ENCODE assay signal across 26 cellular contexts in the genomic region with DNA sequence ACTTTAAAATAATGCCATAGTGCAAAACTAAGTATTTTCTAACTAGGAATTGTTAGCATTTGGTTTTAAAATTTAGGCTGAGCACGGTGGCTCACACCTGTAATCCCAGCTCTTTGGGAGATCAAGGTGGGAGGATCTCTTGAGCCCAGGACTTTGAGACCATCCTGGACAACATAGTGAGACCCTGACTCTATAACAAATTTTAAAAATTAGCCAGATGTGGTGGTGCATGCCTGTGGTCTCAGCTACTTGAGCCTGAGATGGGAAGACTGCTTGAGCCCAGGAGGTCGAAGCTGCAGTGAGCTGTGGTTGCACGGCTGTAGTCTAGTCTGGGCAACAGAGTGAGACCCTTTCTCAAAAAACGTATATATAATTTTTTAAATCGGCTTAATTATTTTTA. TPM values are rescaled to one million over a fixed set of nuclear protein-coding genes. Genes with fewer than 3 reads are reported as not detected.
DNase-seq lines count a peak whose midpoint lies in the region; ATAC-seq and TF ChIP-seq lines count a peak whose summit lies in the region.
"Had no signal": no experiment of that assay in that cellular context is flagged by ENCODE, and none has a peak within 500 bp of the region (broad histone marks: within the 10 kb centered on the region; RNA-seq: fewer than 3 reads in every experiment).

No MANE protein-coding gene starts in this region.

- TF ChIP-seq EP300 in esophagus muscularis mucosa (IDR thresholded peaks at IDR 0.05): no peak

- no peaks in the 10 kb centered on the region for H3K36me3 ChIP-seq in breast epithelium
- peaks cover 0 to 5% (median 0%) of the 10 kb centered on the region in 4 donors for H3K36me3 ChIP-seq in esophagus muscularis mucosa
- H3K36me3 ChIP-seq: thyroid gland had no signal

- H3K9me3 Mint-ChIP-seq in MCF 10A (ENCODE audit: unreplicated experiment): no peaks in the 10 kb centered on the region
- no peaks in the 10 kb centered on the region for H3K9me3 Mint-ChIP-seq in activated T-helper 17 cell treated with anti-CD3 and anti-CD28 coated beads, Interleukin-2, amount 50 U/mL, for 72 hours
- no peaks in the 10 kb centered on the region for H3K9me3 Mint-ChIP-seq in stimulated activated effector memory CD8-positive, alpha-beta T cell treated with anti-CD3 and anti-CD28 coated beads, Interleukin-12 subunit alpha, Interleukin-12 subunit beta, amount 100 ng/mL, for 72 hours
- H3K9me3 Mint-ChIP-seq in CD4-positive, alpha-beta T cell: no peaks in the 10 kb centered on the region
- H3K9me3 Mint-ChIP-seq: activated naive CD4-positive, alpha-beta T cell treated with anti-CD3 and anti-CD28 coated beads, Interleukin-2, amount 50 U/mL, for 72 hours; activated T-helper 2 cell treated with anti-CD3 and anti-CD28 coated beads, Interferon-gamma antibody, Interleukin-2, Interleukin-4, amounts not matched to agents 10 μg/mL and 5 μg/mL and 100 μg/mL, durations not matched to agents 14 hours and 24 hours and 36 hours; endodermal cell had no signal

- TF ChIP-seq CTCF in MCF 10A (IDR thresholded peaks at IDR 0.05; ENCODE audit: unreplicated experiment): no peak
- no peak for TF ChIP-seq CTCF in breast epithelium (IDR thresholded peaks at IDR 0.05)
- no peak for TF ChIP-seq CTCF in GM12875 (IDR thresholded peaks at IDR 0.05; ENCODE audit: borderline replicate concordance, insufficient read depth, low read depth, low read length)
- no peak for TF ChIP-seq CTCF in CD4-positive, alpha-beta T cell (IDR thresholded peaks at IDR 0.05)
- TF ChIP-seq CTCF in esophagus muscularis mucosa (IDR thresholded peaks at IDR 0.05): no peak

- H3K9me3 ChIP-seq in breast epithelium (no peaks in the 10 kb centered on the region), esophagus muscularis mucosa (no peaks in the 10 kb centered on the region)
- no peaks in the 10 kb centered on the region for H3K9me3 ChIP-seq in CD4-positive, alpha-beta T cell (ENCODE audit: control insufficient read depth, low read length)
- H3K9me3 ChIP-seq: Caco-2, psoas muscle, thyroid gland had no signal

- CTCF ChIA-PET in MCF 10A (lab: Yijun Ruan, JAX): interaction anchor here (0.5 to 4.5 kb wide), 2 partner anchors 15 to 487 kb away, joined by 3 to 33 read pairs; no protein-coding TSS in a partner anchor
- CTCF ChIA-PET in CD4-positive, alpha-beta T cell (lab: Charles Lee): no interaction called here

- no TSS peak for BruUV-seq in MCF 10A (replicated peaks; lab: Mats Ljungman, UMichigan)

- DNase-seq in MCF 10A (ENCODE audit: unreplicated experiment) (no peak), breast epithelium (ENCODE audit: low spot score in 2 of 2) (no peak), esophagus muscularis mucosa (ENCODE audit: extremely low spot score) (no peak)
- no peak for DNase-seq in stimulated activated effector memory CD8-positive, alpha-beta T cell treated with anti-CD3 and anti-CD28 coated beads, Interleukin-12 subunit alpha, Interleukin-12 subunit beta, amount 100 ng/mL, for 72 hours (ENCODE audit: low spot score in 2 of 2)
- DNase-seq in CD4-positive, alpha-beta T cell: no peak
- DNase-seq: activated CD4-positive, alpha-beta T cell treated with anti-CD3 and anti-CD28 coated beads, Interleukin-2, amount 50 U/mL, for 4 hours; AML-193; Caco-2; caudate nucleus; DMS79 treated with DMSO at 0.1 percent for 48 hours; endodermal cell; H7; NCI-H1092 treated with DMSO at 0.1 percent for 48 hours; NCI-H187 treated with DMSO at 0.1 percent for 48 hours; NCI-H524 treated with DMSO at 0.1 percent for 48 hours; occipital lobe; psoas muscle; SIG-M5; stimulated activated CD4-positive, alpha-beta T cell treated with anti-CD3 and anti-CD28 coated beads, Interleukin-4, amount 100 ng/mL, for 4 hours; stimulated activated naive CD4-positive, alpha-beta T cell; thyroid gland had no signal

- TF ChIP-seq POLR2A in breast epithelium (IDR thresholded peaks at IDR 0.05): no peak
- TF ChIP-seq POLR2A in esophagus muscularis mucosa (IDR thresholded peaks at IDR 0.05; ENCODE audit: low read depth): no peak

- peaks cover 0 to 11% of the 10 kb centered on the region in 2 donors for H3K4me1 ChIP-seq in breast epithelium
- H3K4me1 ChIP-seq in esophagus muscularis mucosa: peaks cover 50 to 68% (median 60%) of the 10 kb centered on the region in 4 donors

- WGBS in esophagus muscularis mucosa: 90% methylated on average over 5 of the region's 5 CpGs

- H3K4me3 ChIP-seq in breast epithelium: no peak overlapping the region
- peak overlapping the region; percentile 23 for H3K4me3 ChIP-seq in GM12875 (ENCODE audit: low read depth, low read length)
- H3K4me3 ChIP-seq in esophagus muscularis mucosa: no peak overlapping the region
- H3K4me3 ChIP-seq: psoas muscle, thyroid gland had no signal

- H3K27me3 ChIP-seq in breast epithelium (no peaks in the 10 kb centered on the region), esophagus muscularis mucosa (no peaks in the 10 kb centered on the region)
- no peaks in the 10 kb centered on the region for H3K27me3 ChIP-seq in CD4-positive, alpha-beta T cell (ENCODE audit: control insufficient read depth, insufficient read depth, low read length)
- H3K27me3 ChIP-seq: thyroid gland had no signal

- intact Hi-C loops in MCF 10A (cut with micrococcal nuclease): no loop called here
- intact Hi-C loops in breast epithelium (cut with DNase I; ENCODE audit: low total_unique reads): no loop called here
- intact Hi-C loops in CD4-positive, alpha-beta T cell (cut with DNase I, micrococcal nuclease): loop anchor here (5.0 to 10.0 kb wide), 3 partner anchors 38 to 525 kb away; partner anchors contain the start of genes OTULINL (in 1 of the 2) and TRIO (in 1 of the 2)
- intact Hi-C loops in esophagus muscularis mucosa (cut with DNase I): no loop called here

- no peak for ATAC-seq in activated T-helper 17 cell treated with anti-CD3 and anti-CD28 coated beads, Interleukin-2, amount 50 U/mL, for 72 hours (replicated peaks)
- no peak for ATAC-seq in stimulated activated effector memory CD8-positive, alpha-beta T cell treated with anti-CD3 and anti-CD28 coated beads, Interleukin-12 subunit alpha, Interleukin-12 subunit beta, amount 100 ng/mL, for 72 hours
- ATAC-seq in CD4-positive, alpha-beta T cell (ENCODE audit: poor library complexity): no peak
- no peak for ATAC-seq in GM19023 (IDR thresholded peaks at IDR 0.05; ENCODE audit: unreplicated experiment)
- ATAC-seq: psoas muscle had no signal

- H3K4me1 Mint-ChIP-seq in MCF 10A (ENCODE audit: insufficient read depth, unreplicated experiment): peaks cover 67% of the 10 kb centered on the region
- peaks cover 64% of the 10 kb centered on the region for H3K4me1 Mint-ChIP-seq in activated T-helper 17 cell treated with anti-CD3 and anti-CD28 coated beads, Interleukin-2, amount 50 U/mL, for 72 hours
- H3K4me1 Mint-ChIP-seq in stimulated activated effector memory CD8-positive, alpha-beta T cell treated with anti-CD3 and anti-CD28 coated beads, Interleukin-12 subunit alpha, Interleukin-12 subunit beta, amount 100 ng/mL, for 72 hours: peaks cover 80% of the 10 kb centered on the region
- H3K4me1 Mint-ChIP-seq in CD4-positive, alpha-beta T cell (ENCODE audit: low read depth): peaks cover 83% of the 10 kb centered on the region

- no peak overlapping the region for H3K4me3 Mint-ChIP-seq in MCF 10A (ENCODE audit: unreplicated experiment)
- H3K4me3 Mint-ChIP-seq in activated T-helper 17 cell treated with anti-CD3 and anti-CD28 coated beads, Interleukin-2, amount 50 U/mL, for 72 hours: peak overlapping the region; percentile 95
- H3K4me3 Mint-ChIP-seq in stimulated activated effector memory CD8-positive, alpha-beta T cell treated with anti-CD3 and anti-CD28 coated beads, Interleukin-12 subunit alpha, Interleukin-12 subunit beta, amount 100 ng/mL, for 72 hours: peak overlapping the region; percentile 92
- H3K4me3 Mint-ChIP-seq in CD4-positive, alpha-beta T cell: no peak overlapping the region
- H3K4me3 Mint-ChIP-seq: endodermal cell had no signal

- no peaks in the 10 kb centered on the region for H3K27me3 Mint-ChIP-seq in MCF 10A (ENCODE audit: insufficient read depth, unreplicated experiment)
- H3K27me3 Mint-ChIP-seq in activated T-helper 17 cell treated with anti-CD3 and anti-CD28 coated beads, Interleukin-2, amount 50 U/mL, for 72 hours: no peaks in the 10 kb centered on the region
- no peaks in the 10 kb centered on the region for H3K27me3 Mint-ChIP-seq in CD4-positive, alpha-beta T cell

- H3K27ac ChIP-seq in breast epithelium (no peak overlapping the region), esophagus muscularis mucosa (replicated peaks in 1 of 4) (no peak overlapping the region)
- H3K27ac ChIP-seq in CD4-positive, alpha-beta T cell (ENCODE audit: low read depth, low read length): no peak overlapping the region
- H3K27ac ChIP-seq: psoas muscle, thyroid gland had no signal

- peaks cover 17% of the 10 kb centered on the region for H3K36me3 Mint-ChIP-seq in MCF 10A (ENCODE audit: insufficient read depth, unreplicated experiment)
- peaks cover 89% of the 10 kb centered on the region for H3K36me3 Mint-ChIP-seq in activated T-helper 17 cell treated with anti-CD3 and anti-CD28 coated beads, Interleukin-2, amount 50 U/mL, for 72 hours (ENCODE audit: low read depth)
- peaks cover 80% of the 10 kb centered on the region for H3K36me3 Mint-ChIP-seq in stimulated activated effector memory CD8-positive, alpha-beta T cell treated with anti-CD3 and anti-CD28 coated beads, Interleukin-12 subunit alpha, Interleukin-12 subunit beta, amount 100 ng/mL, for 72 hours
- peaks cover 39% of the 10 kb centered on the region for H3K36me3 Mint-ChIP-seq in CD4-positive, alpha-beta T cell (ENCODE audit: low read depth)

- POLR2A ChIA-PET in MCF 10A (lab: Yijun Ruan, JAX): interaction anchor here (0.6 to 2.7 kb wide), 4 partner anchors 8 to 24 kb away, joined by 3 to 14 read pairs (median 3); no protein-coding TSS in a partner anchor
- POLR2A ChIA-PET in CD4-positive, alpha-beta T cell (lab: Charles Lee): no interaction called here

- peak overlapping the region; percentile 31 for H3K27ac Mint-ChIP-seq in MCF 10A (ENCODE audit: low read depth, unreplicated experiment)
- H3K27ac Mint-ChIP-seq in activated T-helper 17 cell treated with anti-CD3 and anti-CD28 coated beads, Interleukin-2, amount 50 U/mL, for 72 hours: peak overlapping the region; percentile 93
- peak overlapping the region; percentile 92 for H3K27ac Mint-ChIP-seq in stimulated activated effector memory CD8-positive, alpha-beta T cell treated with anti-CD3 and anti-CD28 coated beads, Interleukin-12 subunit alpha, Interleukin-12 subunit beta, amount 100 ng/mL, for 72 hours
- no peak overlapping the region for H3K27ac Mint-ChIP-seq in CD4-positive, alpha-beta T cell

RNA-seq across cellular contexts. Expression of gene OTULIN, which starts 4.9 kb away (rescaled TPM):
- total RNA-seq in MCF 10A (2022) (27.0 and 34.6 TPM in 2 replicates), breast epithelium (10 to 100 TPM; 31.0 to 63.7 (median 47.2) TPM), esophagus muscularis mucosa (10 to 100 TPM; 16.9 to 41.1 (median 24.2) TPM)
- total RNA-seq in activated T-helper 17 cell treated with anti-CD3 and anti-CD28 coated beads, Interleukin-2, amount 50 U/mL, for 72 hours: 10 to 100 TPM; 67.2 to 73.9 TPM
- total RNA-seq in CD4-positive, alpha-beta T cell: 10 to 100 TPM; 69.4 to 77.0 TPM

Comparison
In these comparisons a context has a peak if more than half of its experiments do, and no peak if none do; other contexts are left out.
1. H3K4me3 Mint-ChIP-seq: peak in activated T-helper 17 cell treated with anti-CD3 and anti-CD28 coated beads, Interleukin-2, amount 50 U/mL, for 72 hours (single experiment) and stimulated activated effector memory CD8-positive, alpha-beta T cell treated with anti-CD3 and anti-CD28 coated beads, Interleukin-12 subunit alpha, Interleukin-12 subunit beta, amount 100 ng/mL, for 72 hours (single experiment); none in MCF 10A (single experiment) and CD4-positive, alpha-beta T cell (single experiment).
2. intact Hi-C loops: an anchor here in CD4-positive, alpha-beta T cell (5.0 to 10.0 kb wide); none called in MCF 10A, breast epithelium and esophagus muscularis mucosa.